ENCODE assay signal across 1 cellular context in the genomic region with DNA sequence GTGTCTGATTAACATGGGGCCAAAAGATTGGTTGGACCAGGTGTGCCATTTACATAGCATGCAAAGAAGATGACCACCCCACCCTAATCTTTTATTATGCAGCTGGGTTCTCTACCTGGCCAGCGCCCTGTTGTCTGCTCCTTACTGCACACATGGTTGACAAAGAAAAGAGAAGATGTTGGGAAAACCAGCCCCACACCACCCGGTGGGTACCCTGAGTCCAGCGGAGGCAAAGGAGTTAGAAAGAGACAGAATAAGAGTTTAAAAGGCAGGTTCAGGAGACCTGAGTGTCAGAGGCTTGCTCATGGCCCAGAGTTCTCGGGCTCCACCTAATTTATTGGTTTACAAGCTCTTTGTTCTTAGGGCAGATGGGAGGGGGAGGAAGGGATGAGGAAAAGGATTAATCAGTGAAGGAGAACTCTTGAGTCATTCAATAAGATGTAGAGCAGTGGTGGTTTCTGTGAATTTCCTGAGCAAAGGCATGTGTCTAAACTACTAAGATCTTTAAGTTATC.
TF ChIP-seq lines count a peak whose summit lies in the region.

No MANE protein-coding gene starts in this region.

TF ChIP-seq in WTC11, 78 proteins besides CTCF, POLR2A, EP300 and RAD21:
- TF ChIP-seq ZNF425 (CRISPR knock-in tag; conservative IDR thresholded peaks at IDR 0.05) (no peak), IRF2 (CRISPR knock-in tag; IDR thresholded peaks at IDR 0.05; ENCODE audit: borderline replicate concordance, low read depth) (no peak), ELF4 (CRISPR knock-in tag; IDR thresholded peaks at IDR 0.05; ENCODE audit: low read depth) (no peak), SOX15 (CRISPR knock-in tag; IDR thresholded peaks at IDR 0.05) (no peak), TP53 (CRISPR knock-in tag; IDR thresholded peaks at IDR 0.05) (no peak), PRRX2 (CRISPR knock-in tag; IDR thresholded peaks at IDR 0.05) (no peak), ZNF512 (CRISPR knock-in tag; IDR thresholded peaks at IDR 0.05; ENCODE audit: borderline replicate concordance) (no peak), ZNF416 (CRISPR knock-in tag; IDR thresholded peaks at IDR 0.05) (no peak), SMAD3 (CRISPR knock-in tag; IDR thresholded peaks at IDR 0.05; ENCODE audit: borderline replicate concordance) (no peak), ATF6 (CRISPR knock-in tag; IDR thresholded peaks at IDR 0.05) (no peak), USF1 (CRISPR knock-in tag; IDR thresholded peaks at IDR 0.05) (no peak), SP1 (CRISPR knock-in tag; conservative IDR thresholded peaks at IDR 0.05) (no peak), ZBTB43 (CRISPR knock-in tag; IDR thresholded peaks at IDR 0.05) (no peak), NFATC4 (CRISPR knock-in tag; IDR thresholded peaks at IDR 0.05) (no peak), NR3C1 (CRISPR knock-in tag; conservative IDR thresholded peaks at IDR 0.05; ENCODE audit: low read depth) (no peak), JUN (CRISPR knock-in tag; IDR thresholded peaks at IDR 0.05) (no peak), ZNF532 (CRISPR knock-in tag; IDR thresholded peaks at IDR 0.05; ENCODE audit: borderline replicate concordance) (no peak), CREM (CRISPR knock-in tag; IDR thresholded peaks at IDR 0.05) (no peak)
- TF ChIP-seq, protein P1, sequence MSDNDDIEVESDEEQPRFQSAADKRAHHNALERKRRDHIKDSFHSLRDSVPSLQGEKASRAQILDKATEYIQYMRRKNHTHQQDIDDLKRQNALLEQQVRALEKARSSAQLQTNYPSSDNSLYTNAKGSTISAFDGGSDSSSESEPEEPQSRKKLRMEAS (CRISPR knock-in tag; IDR thresholded peaks at IDR 0.05) = no peak
